Comparison of ENCODE assay signal across 18 cellular contexts in the genomic region with DNA sequence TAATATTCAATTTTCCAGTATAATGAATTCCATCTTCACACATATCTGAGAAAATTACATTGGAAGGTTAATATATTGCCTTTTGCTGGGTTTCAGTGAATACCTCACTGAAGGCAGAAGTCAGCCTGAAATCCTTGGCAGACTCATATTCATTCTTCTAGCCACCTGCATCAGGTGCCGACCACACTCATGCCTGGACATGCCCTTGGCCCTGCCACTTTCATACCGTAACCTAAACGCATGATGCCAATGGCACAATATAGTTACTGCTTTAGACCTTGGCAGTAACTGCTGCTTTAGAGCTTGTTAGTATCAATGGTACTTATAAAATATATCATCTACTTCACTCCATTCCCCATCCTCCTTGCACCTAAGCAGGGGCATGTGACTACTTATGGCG.
"Had no signal": no experiment of that assay in that cellular context is flagged by ENCODE, and none has a peak within 500 bp of the region (broad histone marks: within the 10 kb centered on the region; RNA-seq: fewer than 3 reads in every experiment).

No MANE protein-coding gene starts in this region.

- ATAC-seq: activated CD8-positive, alpha-beta T cell treated with anti-CD3 and anti-CD28 coated beads for 36 hours; left cardiac atrium; naive thymus-derived CD4-positive, alpha-beta T cell; stimulated activated naive CD8-positive, alpha-beta T cell treated with anti-CD3 and anti-CD28 coated beads, Interleukin-15, Interleukin-2, amounts not matched to agents 100 U/mL and 50 U/mL, for 24 hours had no signal

- H3K9me3 ChIP-seq: ascending aorta, esophagus squamous epithelium, right atrium auricular region, tibial artery had no signal

- H3K36me3 ChIP-seq: ascending aorta, esophagus squamous epithelium, neural progenitor cell, right atrium auricular region, tibial artery had no signal

- H3K4me1 ChIP-seq: ascending aorta, esophagus squamous epithelium, neural progenitor cell, right atrium auricular region, tibial artery had no signal

- FAIRE-seq: islet of Langerhans had no signal

- DNase-seq: activated CD4-positive, alpha-beta T cell treated with anti-CD3 and anti-CD28 coated beads, Interleukin-2, amount 10 ng/mL, durations not matched to agents 24 days and 14 days; activated CD8-positive, alpha-beta T cell treated with anti-CD3 and anti-CD28 coated beads for 36 hours; activated effector memory CD4-positive, alpha-beta T cell treated with Interleukin-2 at 50 U/mL for 16 hours; activated naive CD4-positive, alpha-beta T cell treated with anti-CD3 and anti-CD28 coated beads, Interleukin-2, amount 50 U/mL, for 16 hours; activated T-cell treated with anti-CD3 and anti-CD28 coated beads, Interleukin-2, amount 50 U/mL, for 48 hours; effector CD8-positive, alpha-beta T cell; esophagus squamous epithelium; left cardiac atrium; mesendoderm; naive thymus-derived CD4-positive, alpha-beta T cell; stimulated activated naive CD8-positive, alpha-beta T cell treated with anti-CD3 and anti-CD28 coated beads, Interleukin-15, Interleukin-2, amounts not matched to agents 100 U/mL and 50 U/mL, for 24 hours; substantia nigra; T1000; tibial artery had no signal

- H3K4me2 ChIP-seq: neural progenitor cell had no signal

- H3K27ac ChIP-seq: ascending aorta, esophagus squamous epithelium, neural progenitor cell, right atrium auricular region, tibial artery had no signal

- H3K4me3 ChIP-seq: ascending aorta, esophagus squamous epithelium, neural progenitor cell, right atrium auricular region, tibial artery had no signal

- H2AFZ ChIP-seq: neural progenitor cell had no signal

- H3K27me3 ChIP-seq: ascending aorta, esophagus squamous epithelium, neural progenitor cell, right atrium auricular region, tibial artery had no signal
